ENCODE assay signal across 8 cellular contexts in the genomic region with DNA sequence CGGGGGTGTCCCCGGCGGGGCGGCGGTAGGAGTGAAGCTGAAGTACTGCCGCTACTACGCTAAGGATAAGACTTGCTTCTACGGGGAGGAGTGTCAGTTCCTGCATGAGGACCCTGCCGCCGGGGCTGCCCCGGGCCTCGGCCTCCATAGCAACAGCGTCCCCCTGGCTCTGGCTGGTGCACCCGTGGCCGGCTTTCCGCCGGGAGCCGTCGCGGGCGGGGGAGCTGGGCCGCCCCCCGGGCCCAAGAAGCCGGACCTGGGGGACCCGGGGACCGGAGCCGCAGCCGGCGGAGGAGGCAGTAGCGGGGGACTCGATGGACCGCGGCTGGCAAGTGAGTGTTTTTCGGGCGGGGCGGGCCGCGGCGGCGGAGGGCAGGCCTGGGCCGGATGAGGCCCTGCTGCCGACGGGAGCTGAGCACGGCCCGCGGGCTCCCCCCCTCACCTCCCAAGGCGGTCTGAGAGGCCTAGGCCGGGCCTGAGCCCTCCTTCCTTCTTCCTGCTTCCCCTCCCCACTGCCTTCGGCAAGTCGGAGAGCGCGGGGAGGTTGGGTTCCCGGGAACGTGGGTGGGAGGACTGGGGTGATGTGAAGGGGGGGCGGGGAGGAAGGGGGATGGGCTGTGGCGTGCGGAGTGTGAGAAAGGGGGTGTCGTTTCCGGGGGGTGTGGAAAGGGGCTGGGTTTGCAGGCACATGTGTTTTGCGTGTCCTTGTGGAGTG. TPM values are rescaled to one million over a fixed set of nuclear protein-coding genes. Genes with fewer than 3 reads are reported as not detected.
DNase-seq lines count a peak whose midpoint lies in the region; ATAC-seq and TF ChIP-seq lines count a peak whose summit lies in the region.

No MANE protein-coding gene starts in this region.

- POLR2A ChIA-PET in CD8-positive, alpha-beta T cell (lab: Charles Lee): interaction anchor here (1.0 to 1.6 kb wide), 4 partner anchors 9 to 520 kb away, joined by 4 to 6 read pairs (median 5); a partner anchor contains a TSS

- intact Hi-C loops in CD8-positive, alpha-beta T cell (cut with DNase I, micrococcal nuclease): loop anchor here (1.0 to 10.0 kb wide), 15 partner anchors 33 to 1914 kb away; a partner anchor contains a TSS
- intact Hi-C loops in natural killer cell (cut with micrococcal nuclease): loop anchor here (1.0 to 5.0 kb wide), 6 partner anchors 43 to 967 kb away; a partner anchor contains a TSS

- H3K27ac ChIP-seq in CD8-positive, alpha-beta T cell (ENCODE audit: low read depth, low read length): peak overlapping the region; percentile 90
- H3K27ac ChIP-seq in HL-60 (replicated peaks): peak overlapping the region; percentile 99

- H3K4me1 ChIP-seq in CD8-positive, alpha-beta T cell (ENCODE audit: insufficient read depth, low read length): peaks cover 37% of the 10 kb centered on the region

- H3K27me3 ChIP-seq in CD8-positive, alpha-beta T cell (ENCODE audit: insufficient read depth, low read length): no peaks in the 10 kb centered on the region
- no peaks in the 10 kb centered on the region for H3K27me3 ChIP-seq in HL-60 (ENCODE audit: insufficient read depth, poor library complexity, severe bottlenecking)

- H3K9me3 ChIP-seq in CD8-positive, alpha-beta T cell (ENCODE audit: low read length): no peaks in the 10 kb centered on the region

- peak overlapping the region; percentile 98 for H3K27ac Mint-ChIP-seq in CD8-positive, alpha-beta T cell
- peak overlapping the region; percentile 97 for H3K27ac Mint-ChIP-seq in activated T-helper 17 cell treated with anti-CD3 and anti-CD28 coated beads, Interleukin-2, amount 50 U/mL, for 72 hours
- H3K27ac Mint-ChIP-seq in natural killer cell: peak overlapping the region; percentile 98 to 99
- peak overlapping the region; percentile 96 for H3K27ac Mint-ChIP-seq in stimulated activated memory B cell treated with anti-CD40 and anti-IgM and Interleukin-4, amounts not matched to agents 10 μg/mL and 1 μg/mL and 100 μg/mL, for 72 hours

- DNase-seq in CD8-positive, alpha-beta T cell: peak; percentile 70 to 93 (median 87)
- DNase-seq in HL-60 (ENCODE audit: low read depth in 1 of 2, low spot score in 1 of 2): peak; percentile 95 to 98
- peak; percentile 90 for DNase-seq in RKO (ENCODE audit: low spot score)
- peak; percentile 84 for DNase-seq in fibroblast of mammary gland (ENCODE audit: low read depth)
- peak; percentile 84 for DNase-seq in natural killer cell

- peak; percentile 66 for ATAC-seq in CD8-positive, alpha-beta T cell
- ATAC-seq in GM19438 (IDR thresholded peaks at IDR 0.05; ENCODE audit: low read depth, unreplicated experiment) (peak; percentile 51), natural killer cell (peak; percentile 65 to 82 (median 68))
- ATAC-seq in activated T-helper 17 cell treated with anti-CD3 and anti-CD28 coated beads, Interleukin-2, amount 50 U/mL, for 72 hours (replicated peaks): peak; percentile 68
- peak; percentile 81 for ATAC-seq in stimulated activated memory B cell treated with anti-CD40 and anti-IgM and Interleukin-4, amounts not matched to agents 10 μg/mL and 1 μg/mL and 100 μg/mL, for 72 hours

- H3K4me3 ChIP-seq in CD8-positive, alpha-beta T cell (ENCODE audit: low read depth, low read length): peak overlapping the region; percentile 67
- H3K4me3 ChIP-seq in HL-60 (replicated peaks; ENCODE audit: insufficient read depth, low read length): peak overlapping the region; percentile 67
- peak overlapping the region; percentile 75 for H3K4me3 ChIP-seq in fibroblast of mammary gland (ENCODE audit: control insufficient read depth, low read depth, low read length)

- peaks cover 13% of the 10 kb centered on the region for H3K36me3 Mint-ChIP-seq in CD8-positive, alpha-beta T cell
- peaks cover 7% of the 10 kb centered on the region for H3K36me3 Mint-ChIP-seq in activated T-helper 17 cell treated with anti-CD3 and anti-CD28 coated beads, Interleukin-2, amount 50 U/mL, for 72 hours (ENCODE audit: low read depth)
- H3K36me3 Mint-ChIP-seq in natural killer cell: no peaks in the 10 kb centered on the region
- no peaks in the 10 kb centered on the region for H3K36me3 Mint-ChIP-seq in stimulated activated memory B cell treated with anti-CD40 and anti-IgM and Interleukin-4, amounts not matched to agents 10 μg/mL and 1 μg/mL and 100 μg/mL, for 72 hours

- no peaks in the 10 kb centered on the region for H3K36me3 ChIP-seq in CD8-positive, alpha-beta T cell (ENCODE audit: insufficient read depth, low read length)

- no peaks in the 10 kb centered on the region for H3K9me3 Mint-ChIP-seq in CD8-positive, alpha-beta T cell
- H3K9me3 Mint-ChIP-seq in activated T-helper 17 cell treated with anti-CD3 and anti-CD28 coated beads, Interleukin-2, amount 50 U/mL, for 72 hours: no peaks in the 10 kb centered on the region
- no peaks in the 10 kb centered on the region for H3K9me3 Mint-ChIP-seq in natural killer cell
- no peaks in the 10 kb centered on the region for H3K9me3 Mint-ChIP-seq in stimulated activated memory B cell treated with anti-CD40 and anti-IgM and Interleukin-4, amounts not matched to agents 10 μg/mL and 1 μg/mL and 100 μg/mL, for 72 hours

- H3K4me1 Mint-ChIP-seq in CD8-positive, alpha-beta T cell (ENCODE audit: low read depth): peaks cover 58% of the 10 kb centered on the region
- peaks cover 31% of the 10 kb centered on the region for H3K4me1 Mint-ChIP-seq in activated T-helper 17 cell treated with anti-CD3 and anti-CD28 coated beads, Interleukin-2, amount 50 U/mL, for 72 hours
- peaks cover 60 to 67% of the 10 kb centered on the region in 2 donors for H3K4me1 Mint-ChIP-seq in natural killer cell
- peaks cover 55% of the 10 kb centered on the region for H3K4me1 Mint-ChIP-seq in stimulated activated memory B cell treated with anti-CD40 and anti-IgM and Interleukin-4, amounts not matched to agents 10 μg/mL and 1 μg/mL and 100 μg/mL, for 72 hours

- H3K27me3 Mint-ChIP-seq in CD8-positive, alpha-beta T cell (ENCODE audit: low read depth): no peaks in the 10 kb centered on the region
- H3K27me3 Mint-ChIP-seq in activated T-helper 17 cell treated with anti-CD3 and anti-CD28 coated beads, Interleukin-2, amount 50 U/mL, for 72 hours: no peaks in the 10 kb centered on the region
- H3K27me3 Mint-ChIP-seq in natural killer cell (ENCODE audit: low read depth in 2 of 2): no peaks in the 10 kb centered on the region
- H3K27me3 Mint-ChIP-seq in stimulated activated memory B cell treated with anti-CD40 and anti-IgM and Interleukin-4, amounts not matched to agents 10 μg/mL and 1 μg/mL and 100 μg/mL, for 72 hours: no peaks in the 10 kb centered on the region

- peak overlapping the region; percentile 97 for H3K4me3 Mint-ChIP-seq in CD8-positive, alpha-beta T cell
- H3K4me3 Mint-ChIP-seq in activated T-helper 17 cell treated with anti-CD3 and anti-CD28 coated beads, Interleukin-2, amount 50 U/mL, for 72 hours: peak overlapping the region; percentile 93
- H3K4me3 Mint-ChIP-seq in natural killer cell: peak overlapping the region; percentile 80
- peak overlapping the region; percentile 83 for H3K4me3 Mint-ChIP-seq in stimulated activated memory B cell treated with anti-CD40 and anti-IgM and Interleukin-4, amounts not matched to agents 10 μg/mL and 1 μg/mL and 100 μg/mL, for 72 hours

- no peak for TF ChIP-seq CTCF in CD8-positive, alpha-beta T cell (IDR thresholded peaks at IDR 0.05)
- TF ChIP-seq CTCF in HL-60 (IDR thresholded peaks at IDR 0.05; ENCODE audit: insufficient read depth, low read length) (no peak), fibroblast of mammary gland (conservative IDR thresholded peaks at IDR 0.05; ENCODE audit: control insufficient read depth, insufficient read depth, low read depth, low read length) (no peak), natural killer cell (IDR thresholded peaks at IDR 0.05) (no peak)

- CTCF ChIA-PET in CD8-positive, alpha-beta T cell (lab: Charles Lee): interaction anchor here (0.5 to 0.6 kb wide), 2 partner anchors 132 to 499 kb away, joined by 3 read pairs; no protein-coding TSS in a partner anchor

RNA-seq across cellular contexts. Expression of a gene that starts 0.6 kb away (rescaled TPM):
- total RNA-seq in CD8-positive, alpha-beta T cell: 10 to 100 TPM; 55.8 to 55.9 TPM
- 10 to 100 TPM; 28.5 to 35.6 TPM for total RNA-seq in activated T-helper 17 cell treated with anti-CD3 and anti-CD28 coated beads, Interleukin-2, amount 50 U/mL, for 72 hours
- 10 to 100 TPM; 80.0 to 94.2 (median 91.7) TPM for total RNA-seq in natural killer cell

RNA-seq across cellular contexts. Expression of a gene that starts 38.5 kb away (rescaled TPM):
- not detected for total RNA-seq in CD8-positive, alpha-beta T cell
- not detected for total RNA-seq in activated T-helper 17 cell treated with anti-CD3 and anti-CD28 coated beads, Interleukin-2, amount 50 U/mL, for 72 hours
- 1 to 10 TPM in 2 of 3 donors, under 1 TPM in 1; 0.39 to 1.8 (median 1.1) TPM for total RNA-seq in natural killer cell

Comparison
In these comparisons a context has a peak if more than half of its experiments do, and no peak if none do; other contexts are left out.
1. Peak in every context shown above with its lines: DNase-seq, ATAC-seq, H3K4me3 ChIP-seq and H3K27ac ChIP-seq.